Comparison of ENCODE assay signal across 25 cellular contexts in genomic region chr6:3874069-3874468, GRCh38. TPM values are rescaled to one million over a fixed set of nuclear protein-coding genes. Genes with fewer than 3 reads are reported as not detected.
DNase-seq lines count a peak whose midpoint lies in the region; ATAC-seq, FAIRE-seq and TF ChIP-seq lines count a peak whose summit lies in the region.
"Had no signal": no experiment of that assay in that cellular context is flagged by ENCODE, and none has a peak within 500 bp of the region (broad histone marks: within the 10 kb centered on the region; RNA-seq: fewer than 3 reads in every experiment).

No MANE protein-coding gene starts in this region.

- no peaks in the 10 kb centered on the region for H3K27me3 ChIP-seq in hepatocyte
- H3K27me3 ChIP-seq in liver (ENCODE audit: control insufficient read depth in 4 of 4, insufficient read depth in 4 of 4, low read length in 3 of 4), result no peaks in the 10 kb centered on the region

- 75% methylated on average over 3 of the region's 4 CpGs for WGBS in A549 (ENCODE audit: missing lambda C conversion rate)
- WGBS in hepatocyte (ENCODE audit: low lambda C conversion rate, missing lambda C conversion rate), result 95% methylated on average over 4 of the region's 4 CpGs
- WGBS in liver, result 61% methylated on average over 4 of the region's 4 CpGs

- no peaks in the 10 kb centered on the region for H3K9me3 Mint-ChIP-seq in activated CD8-positive, alpha-beta memory T cell treated with anti-CD3 and anti-CD28 coated beads, Interleukin-2, amount 10 ng/mL, durations not matched to agents 7 days and 5 days (ENCODE audit: low read depth)
- H3K9me3 Mint-ChIP-seq: CD4-positive, alpha-beta memory T cell had no signal

- CTCF ChIA-PET in activated CD8-positive, alpha-beta memory T cell treated with anti-CD3 and anti-CD28 coated beads, Interleukin-2, amount 10 ng/mL, durations not matched to agents 7 days and 5 days (lab: Charles Lee), result interaction anchor here (1.2 to 1.5 kb wide), 2 partner anchors 23 to 25 kb away, joined by 3 to 4 read pairs; partner anchors contain the start of gene FAM50B
- CTCF ChIA-PET in A549 (lab: Yijun Ruan, JAX), result interaction anchor here (0.8 to 1.7 kb wide), 7 partner anchors 11 to 132 kb away, joined by 3 to 8 read pairs (median 3); partner anchors contain the start of gene FAM50B

- H3K9ac ChIP-seq in liver (ENCODE audit: low read depth in 1 of 2, low read length in 2 of 2), result no peak overlapping the region
- H3K9ac ChIP-seq: GM23248 had no signal

- no peaks in the 10 kb centered on the region for H3K36me3 Mint-ChIP-seq in activated CD8-positive, alpha-beta memory T cell treated with anti-CD3 and anti-CD28 coated beads, Interleukin-2, amount 10 ng/mL, durations not matched to agents 7 days and 5 days
- H3K36me3 Mint-ChIP-seq: CD4-positive, alpha-beta memory T cell had no signal

- no peaks in the 10 kb centered on the region for H3K4me1 Mint-ChIP-seq in activated CD8-positive, alpha-beta memory T cell treated with anti-CD3 and anti-CD28 coated beads, Interleukin-2, amount 10 ng/mL, durations not matched to agents 7 days and 5 days

- H3K79me2 ChIP-seq in hepatocyte, result no peaks in the 10 kb centered on the region

- TF ChIP-seq RAD21 in A549 (conservative IDR thresholded peaks at IDR 0.05 in 1 of 2, IDR thresholded peaks at IDR 0.05 in 1 of 2) (no peak), liver (IDR thresholded peaks at IDR 0.05) (no peak)

- H3K36me3 ChIP-seq in hepatocyte (replicated peaks; ENCODE audit: insufficient read depth, low read depth) (no peaks in the 10 kb centered on the region), liver (ENCODE audit: control insufficient read depth in 4 of 4, insufficient read depth in 3 of 4, low read depth in 1 of 4, low read length in 3 of 4) (no peaks in the 10 kb centered on the region)

- H4K20me1 ChIP-seq in hepatocyte (ENCODE audit: insufficient read depth, poor library complexity, severe bottlenecking), result no peaks in the 10 kb centered on the region

- peaks cover 35% of the 10 kb centered on the region for H3K27me3 Mint-ChIP-seq in activated CD8-positive, alpha-beta memory T cell treated with anti-CD3 and anti-CD28 coated beads, Interleukin-2, amount 10 ng/mL, durations not matched to agents 7 days and 5 days

- no peak for ATAC-seq in activated CD8-positive, alpha-beta memory T cell treated with anti-CD3 and anti-CD28 coated beads, Interleukin-2, amount 10 ng/mL, durations not matched to agents 7 days and 5 days
- ATAC-seq in A549 (no peak), GM21526 (IDR thresholded peaks at IDR 0.05; ENCODE audit: low FRiP score, unreplicated experiment) (no peak)

- no peak overlapping the region for H3K27ac Mint-ChIP-seq in activated CD8-positive, alpha-beta memory T cell treated with anti-CD3 and anti-CD28 coated beads, Interleukin-2, amount 10 ng/mL, durations not matched to agents 7 days and 5 days
- H3K27ac Mint-ChIP-seq: CD4-positive, alpha-beta memory T cell had no signal

- POLR2A ChIA-PET in A549 (lab: Yijun Ruan, JAX), result no interaction called here

- no peak overlapping the region for H2AFZ ChIP-seq in hepatocyte
- H2AFZ ChIP-seq: GM23248 had no signal

- no peaks in the 10 kb centered on the region for H3K9me3 ChIP-seq in A549
- H3K9me3 ChIP-seq in hepatocyte (ENCODE audit: low read depth), result no peaks in the 10 kb centered on the region
- H3K9me3 ChIP-seq in liver (ENCODE audit: control insufficient read depth in 4 of 4, low read length in 3 of 4), result no peaks in the 10 kb centered on the region

- H3K4me2 ChIP-seq in A549, result no peak overlapping the region
- no peak overlapping the region for H3K4me2 ChIP-seq in hepatocyte

- TF ChIP-seq POLR2A in A549 (IDR thresholded peaks at IDR 0.05; ENCODE audit: low read length), result no peak

- peak; percentile 40 for DNase-seq in activated CD8-positive, alpha-beta memory T cell treated with anti-CD3 and anti-CD28 coated beads, Interleukin-2, amount 50 U/mL, for 48 hours
- no peak for DNase-seq in activated CD8-positive, alpha-beta memory T cell treated with anti-CD3 and anti-CD28 coated beads, Interleukin-2, amount 10 ng/mL, durations not matched to agents 7 days and 5 days
- DNase-seq in A549 (ENCODE audit: low read depth in 1 of 2, low spot score in 1 of 2) (no peak), hepatocyte (ENCODE audit: low spot score) (no peak), SK-N-DZ (ENCODE audit: low spot score) (no peak), AG08395 (ENCODE audit: low spot score) (no peak)
- DNase-seq: ACHN; C1 segment of cervical spinal cord; Calu3; CD4-positive, alpha-beta memory T cell; COR-L47; DMS53; DMS79 treated with DMSO at 0.1 percent for 48 hours; GF-D8; GM23248; H7; HCEC 1CT had no signal

- H3K4me3 ChIP-seq in A549, result no peak overlapping the region
- H3K4me3 ChIP-seq in hepatocyte, result no peak overlapping the region
- H3K4me3 ChIP-seq in liver (ENCODE audit: low read depth in 1 of 3, low read length in 3 of 3), result no peak overlapping the region
- H3K4me3 ChIP-seq: GM23248 had no signal

- H3K27ac ChIP-seq in A549, result peak overlapping the region; percentile 24 to 50; a peak in 2 of 6 replicates
- H3K27ac ChIP-seq in hepatocyte, result peak overlapping the region; percentile 96
- H3K27ac ChIP-seq in liver (ENCODE audit: low read depth in 1 of 2, low read length in 2 of 2), result no peak overlapping the region
- H3K27ac ChIP-seq: 22Rv1, GM23248 had no signal

- no peak for TF ChIP-seq CTCF in A549 (IDR thresholded peaks at IDR 0.05)
- TF ChIP-seq CTCF in hepatocyte (IDR thresholded peaks at IDR 0.05; ENCODE audit: poor library complexity), result no peak
- TF ChIP-seq CTCF in liver (IDR thresholded peaks at IDR 0.05; ENCODE audit: low read depth, low read length, missing input control), result no peak

- H3K4me1 ChIP-seq in A549, result peaks cover 20% of the 10 kb centered on the region
- peaks cover 15% of the 10 kb centered on the region for H3K4me1 ChIP-seq in hepatocyte (ENCODE audit: insufficient read depth)
- H3K4me1 ChIP-seq in liver (ENCODE audit: control insufficient read depth in 4 of 4, insufficient read depth in 4 of 4, low read length in 3 of 4), result peaks cover 23 to 50% (median 40%) of the 10 kb centered on the region in 4 donors

- H3K9me2 ChIP-seq in hepatocyte (replicated peaks; ENCODE audit: insufficient read depth), result no peaks in the 10 kb centered on the region

- no peak for TF ChIP-seq EP300 in A549 (IDR thresholded peaks at IDR 0.05)

- no peak overlapping the region for H3K4me3 Mint-ChIP-seq in activated CD8-positive, alpha-beta memory T cell treated with anti-CD3 and anti-CD28 coated beads, Interleukin-2, amount 10 ng/mL, durations not matched to agents 7 days and 5 days
- H3K4me3 Mint-ChIP-seq: CD4-positive, alpha-beta memory T cell had no signal

- no peak for FAIRE-seq in A549 (lab: Jason Lieb, UNC)
- FAIRE-seq: A204.1, GM12891, GM18507, H1 had no signal

TF ChIP-seq in A549, 52 proteins besides CTCF, POLR2A, EP300 and RAD21 (continues in another document):
- TF ChIP-seq, protein P1, sequence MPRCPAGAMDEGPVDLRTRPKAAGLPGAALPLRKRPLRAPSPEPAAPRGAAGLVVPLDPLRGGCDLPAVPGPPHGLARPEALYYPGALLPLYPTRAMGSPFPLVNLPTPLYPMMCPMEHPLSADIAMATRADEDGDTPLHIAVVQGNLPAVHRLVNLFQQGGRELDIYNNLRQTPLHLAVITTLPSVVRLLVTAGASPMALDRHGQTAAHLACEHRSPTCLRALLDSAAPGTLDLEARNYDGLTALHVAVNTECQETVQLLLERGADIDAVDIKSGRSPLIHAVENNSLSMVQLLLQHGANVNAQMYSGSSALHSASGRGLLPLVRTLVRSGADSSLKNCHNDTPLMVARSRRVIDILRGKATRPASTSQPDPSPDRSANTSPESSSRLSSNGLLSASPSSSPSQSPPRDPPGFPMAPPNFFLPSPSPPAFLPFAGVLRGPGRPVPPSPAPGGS (IDR thresholded peaks at IDR 0.05), result no peak
- TF ChIP-seq NR3C1 (IDR thresholded peaks at IDR 0.05), result no peak
- TF ChIP-seq USF2 (IDR thresholded peaks at IDR 0.05), result no peak

TF ChIP-seq in liver, 16 proteins besides CTCF, POLR2A, EP300 and RAD21:
- peak in 1 of 2 donors; percentile 21 for TF ChIP-seq RXRA (IDR thresholded peaks at IDR 0.05)
- peak; percentile 42 to 63 for TF ChIP-seq HNF4A (conservative IDR thresholded peaks at IDR 0.05)
- no peak for TF ChIP-seq NR2F2 (IDR thresholded peaks at IDR 0.05)
- TF ChIP-seq EGR1 (IDR thresholded peaks at IDR 0.05; ENCODE audit: low read depth in 2 of 2), result no peak

RNA-seq across cellular contexts. Expression of gene FAM50B, which starts 24.9 kb away (rescaled TPM):
- total RNA-seq in activated CD8-positive, alpha-beta memory T cell treated with anti-CD3 and anti-CD28 coated beads, Interleukin-2, amount 10 ng/mL, durations not matched to agents 7 days and 5 days, result 10 to 100 TPM in 1 of 2 experiments, 1 to 10 TPM in 1; 8.8 to 10.6 TPM
- polyA plus RNA-seq in A549 (2011; rRNA removed) (4.6 and 5.1 TPM in 2 replicates), A549 (2017; fragmentation: RNase III; extraction: RNeasy Plus Mini Kit Qiagen cat#74134 plus additional on column Dnase treatment) (5.5 to 6.8 TPM (median 6.4 TPM) in 3 replicates), hepatocyte (1.1 and 1.6 TPM in 2 replicates), liver (10 to 100 TPM; 11.9 to 12.3 TPM)
- polyA plus RNA-seq in A549 (2012; cell fraction: cytosol; rRNA removed), result 6.7 and 7.9 TPM in 2 replicates
- polyA plus RNA-seq in A549 (2012; cell fraction: nucleus; rRNA removed), result 6.8 and 7.5 TPM in 2 replicates
- 1.5 and 2.5 TPM in 2 replicates for polyA minus RNA-seq in A549 (2011; rRNA and poly(A)+ RNA removed)
- total RNA-seq in hepatocyte (0.84 and 1.6 TPM in 2 replicates), liver (10 to 100 TPM in 1 of 2 donors, 1 to 10 TPM in 1; 8.8 to 10.2 TPM)
- polyA plus RNA-seq in SK-N-DZ (2014; cell fraction: cytosol; rRNA removed), result 0.12 and 0.25 TPM in 2 replicates
- polyA plus RNA-seq in SK-N-DZ (2014; cell fraction: nucleus; rRNA removed), result 0.16 TPM in 1 of 2 replicates, not detected in the other
- total RNA-seq: G401 had no signal

Comparison
In these comparisons a context has a peak if more than half of its experiments do, and no peak if none do; other contexts are left out.
1. H3K27ac ChIP-seq: peak in A549 (2 of 2) and hepatocyte (single experiment); none in liver (0 of 2).